In genomic region chr20:45974896-45975565, GRCh38 we compare ENCODE assay signal across 1 cellular context.
TF ChIP-seq lines count a peak whose summit lies in the region.

No MANE protein-coding gene starts in this region.

TF ChIP-seq in K562, 482 proteins besides CTCF, POLR2A, EP300 and RAD21:
- TF ChIP-seq ATF7 (IDR thresholded peaks at IDR 0.05) (no peak), SPI1 (IDR thresholded peaks at IDR 0.05; ENCODE audit: borderline replicate concordance, low read depth, low read length) (peak; percentile 51; the same call in 1 of the 2 replicates)
